Comparison of ENCODE assay signal across 20 cellular contexts in genomic region chrX:39728852-39729587, GRCh38.
"Had no signal": no experiment of that assay in that cellular context is flagged by ENCODE, and none has a peak within 500 bp of the region (broad histone marks: within the 10 kb centered on the region; RNA-seq: fewer than 3 reads in every experiment).

No MANE protein-coding gene starts in this region.

- H3K4me3 ChIP-seq: colonic mucosa, left ventricle myocardium inferior, ovary, psoas muscle, testis had no signal

- H3K36me3 ChIP-seq: brain microvascular endothelial cell, colonic mucosa, left ventricle myocardium inferior, ovary, WERI-Rb-1 had no signal

- H3K9me3 ChIP-seq: colonic mucosa, left ventricle myocardium inferior, ovary, psoas muscle, testis had no signal

- DNase-seq: activated CD4-positive, alpha-beta T cell treated with anti-CD3 and anti-CD28 coated beads for 1 hour; activated CD8-positive, alpha-beta memory T cell treated with anti-CD3 and anti-CD28 coated beads for 24 hours; activated CD8-positive, alpha-beta memory T cell treated with anti-CD3 and anti-CD28 coated beads, Interleukin-2, amount 50 U/mL, for 48 hours; activated effector memory CD4-positive, alpha-beta T cell treated with anti-CD3 and anti-CD28 coated beads, Interleukin-2, amount 50 U/mL, for 16 hours; activated naive CD4-positive, alpha-beta T cell treated with anti-CD3 and anti-CD28 coated beads, Interleukin-2, amount 50 U/mL, for 16 hours; activated T-cell treated with anti-CD3 and anti-CD28 coated beads, Interleukin-2, amount 50 U/mL, for 72 hours; brain microvascular endothelial cell; colonic mucosa; erythroblast; foreskin melanocyte; left ventricle myocardium inferior; ovary; psoas muscle; small intestine; stimulated activated CD4-positive, alpha-beta T cell treated with anti-CD3 and anti-CD28 coated beads, Interleukin-4, amount 100 ng/mL, for 1 hour; T-helper 9 cell; testis; WERI-Rb-1 had no signal

- H3K4me1 ChIP-seq: colonic mucosa, testis had no signal

- ATAC-seq: activated T-cell treated with anti-CD3 and anti-CD28 coated beads, Interleukin-2, amount 50 U/mL, for 72 hours; psoas muscle; right cardiac atrium; stimulated activated effector memory CD8-positive, alpha-beta T cell treated with anti-CD3 and anti-CD28 coated beads, Interleukin-12 subunit alpha, Interleukin-12 subunit beta, amount 100 ng/mL, for 72 hours had no signal

- H3K27me3 ChIP-seq: brain microvascular endothelial cell, colonic mucosa, ovary, testis had no signal

- H3K27ac ChIP-seq: brain microvascular endothelial cell, colonic mucosa, left ventricle myocardium inferior, ovary, psoas muscle, testis, WERI-Rb-1 had no signal
